8 cellular contexts compared by ENCODE assay signal in the genomic region with DNA sequence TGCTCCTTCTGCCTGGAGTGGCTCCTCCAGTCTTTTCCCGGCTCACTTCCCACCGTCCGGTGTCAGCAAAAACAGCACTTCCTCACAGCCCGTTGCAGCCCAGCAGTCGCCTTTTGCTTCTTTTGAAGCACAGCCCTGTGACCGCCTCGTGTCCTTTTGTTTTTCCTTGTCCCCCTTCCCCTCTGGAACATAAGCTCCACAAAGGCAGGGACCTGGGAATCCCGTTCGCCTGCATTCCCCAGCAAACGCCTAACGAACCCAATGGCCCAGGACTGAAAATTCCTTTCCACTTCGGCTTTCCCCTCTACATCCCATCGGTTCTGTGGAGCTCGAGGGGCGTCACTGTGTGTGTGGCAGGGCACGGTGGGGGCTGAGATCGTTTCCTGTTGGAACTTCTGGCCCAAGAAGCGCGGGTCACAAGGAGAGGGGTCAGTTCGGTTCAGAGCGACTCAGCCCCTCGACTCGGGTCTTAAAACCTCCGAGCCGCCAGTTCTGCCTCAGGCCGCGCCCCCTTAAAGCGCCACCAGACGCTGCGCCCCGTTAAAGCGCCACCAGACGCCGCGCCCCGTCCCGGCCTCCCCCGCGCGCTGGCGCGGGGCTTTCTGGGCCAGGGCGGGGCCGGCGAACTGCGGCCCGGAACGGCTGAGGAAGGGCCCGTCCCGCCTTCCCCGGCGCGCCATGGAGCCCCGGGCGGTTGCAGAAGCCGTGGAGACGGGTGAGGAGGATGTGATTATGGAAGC. TPM values are rescaled to one million over a fixed set of nuclear protein-coding genes. Genes with fewer than 3 reads are reported as not detected.
A peak's percentile ranks its signal among the peaks of the same experiment; 100 is the strongest.
DNase-seq lines count a peak whose midpoint lies in the region; ATAC-seq and TF ChIP-seq lines count a peak whose summit lies in the region.

No MANE protein-coding gene starts in this region.

- intact Hi-C loops in Right ventricle myocardium superior (cut with DNase I): loop anchor here (10.0 kb wide), 1 partner anchor 306 kb away; no protein-coding TSS in a partner anchor
- intact Hi-C loops in ovary (cut with DNase I): loop anchor here (5.0 to 10.0 kb wide), 3 partner anchors 96 to 304 kb away; a partner anchor contains a TSS

- H3K4me1 Mint-ChIP-seq in activated naive CD8-positive, alpha-beta T cell treated with anti-CD3 and anti-CD28 coated beads, Interleukin-2, amount 10 ng/mL, durations not matched to agents 7 days and 5 days: peaks cover 34% of the 10 kb centered on the region

- H3K4me1 ChIP-seq in ovary (ENCODE audit: insufficient read depth) (peaks cover 19% of the 10 kb centered on the region), thymus (ENCODE audit: control insufficient read depth, insufficient read depth, low read length) (peaks cover 24% of the 10 kb centered on the region)

- H3F3A ChIP-seq in SU-DHL-6 (ENCODE audit: insufficient read depth): peaks cover 9% of the 10 kb centered on the region

- H3K9ac ChIP-seq in SU-DHL-6 (ENCODE audit: low read length): peak overlapping the region; percentile 80

- ATAC-seq in GM21423 (IDR thresholded peaks at IDR 0.05; ENCODE audit: unreplicated experiment) (peak; percentile 37), Right ventricle myocardium superior (ENCODE audit: poor library complexity) (peak; percentile 82)
- peak; percentile 64 for ATAC-seq in activated naive CD8-positive, alpha-beta T cell treated with anti-CD3 and anti-CD28 coated beads, Interleukin-2, amount 10 ng/mL, durations not matched to agents 7 days and 5 days (ENCODE audit: low read depth)

- H3K79me2 ChIP-seq in SU-DHL-6 (ENCODE audit: insufficient read depth, low read length): peaks cover 30% of the 10 kb centered on the region

- H3K36me3 Mint-ChIP-seq in activated naive CD8-positive, alpha-beta T cell treated with anti-CD3 and anti-CD28 coated beads, Interleukin-2, amount 10 ng/mL, durations not matched to agents 7 days and 5 days: peaks cover 10% of the 10 kb centered on the region

- H3K36me3 ChIP-seq in SU-DHL-6 (ENCODE audit: low read length): no peaks in the 10 kb centered on the region
- H3K36me3 ChIP-seq in ovary: no peaks in the 10 kb centered on the region
- peaks cover 60% of the 10 kb centered on the region for H3K36me3 ChIP-seq in thymus (ENCODE audit: control insufficient read depth, insufficient read depth)

- peak overlapping the region; percentile 21 for H2AFZ ChIP-seq in SU-DHL-6 (ENCODE audit: low read depth, low read length, severe bottlenecking)

- H4K20me1 ChIP-seq in SU-DHL-6 (ENCODE audit: low read depth, low read length): no peaks in the 10 kb centered on the region; the same call in 1 of the 2 replicates

- H3K4me2 ChIP-seq in SU-DHL-6 (ENCODE audit: low read depth, low read length, poor library complexity, severe bottlenecking): peak overlapping the region; percentile 69

- peak overlapping the region; percentile 89 for H3K4me3 Mint-ChIP-seq in activated naive CD8-positive, alpha-beta T cell treated with anti-CD3 and anti-CD28 coated beads, Interleukin-2, amount 10 ng/mL, durations not matched to agents 7 days and 5 days

- TF ChIP-seq CTCF in SU-DHL-6 (IDR thresholded peaks at IDR 0.05; ENCODE audit: insufficient read depth, low read length, poor library complexity, severe bottlenecking) (no peak), ovary (IDR thresholded peaks at IDR 0.05) (no peak)

- no peaks in the 10 kb centered on the region for H3K9me2 ChIP-seq in SU-DHL-6 (replicated peaks; ENCODE audit: insufficient read depth, low read length)

- H3K27ac ChIP-seq in SU-DHL-6 (ENCODE audit: low read depth, low read length) (peak overlapping the region; percentile 94), ovary (peak overlapping the region; percentile 75 to 98), thymus (ENCODE audit: low read depth) (peak overlapping the region; percentile 99)

- peak; percentile 87 for TF ChIP-seq POLR2A in ovary (IDR thresholded peaks at IDR 0.05)

- TF ChIP-seq EP300 in ovary (IDR thresholded peaks at IDR 0.05): no peak

- POLR2A ChIA-PET in activated naive CD8-positive, alpha-beta T cell treated with anti-CD3 and anti-CD28 coated beads, Interleukin-2, amount 10 ng/mL, durations not matched to agents 7 days and 5 days (lab: Charles Lee): interaction anchor here (0.7 to 4.4 kb wide), 13 partner anchors 11 to 208 kb away, joined by 3 to 44 read pairs (median 6); a partner anchor contains a TSS

- 0 to 1% (median 0%) methylated on average over 51 to 57 of the region's 57 CpGs for WGBS in ovary, 3 donors
- WGBS in thymus: under 1% methylated on average over 57 of the region's 57 CpGs

- H3K27me3 ChIP-seq in SU-DHL-6 (ENCODE audit: low read length): no peaks in the 10 kb centered on the region
- H3K27me3 ChIP-seq in ovary: no peaks in the 10 kb centered on the region
- H3K27me3 ChIP-seq in thymus (ENCODE audit: control insufficient read depth, insufficient read depth): no peaks in the 10 kb centered on the region

- no peaks in the 10 kb centered on the region for H3K27me3 Mint-ChIP-seq in activated naive CD8-positive, alpha-beta T cell treated with anti-CD3 and anti-CD28 coated beads, Interleukin-2, amount 10 ng/mL, durations not matched to agents 7 days and 5 days

- DNase-seq in CD1c-positive myeloid dendritic cell (ENCODE audit: extremely low spot score) (peak; percentile 93), M059J (ENCODE audit: low read depth) (peak; percentile 80), Right ventricle myocardium superior (peak; percentile 90), ovary (peak; percentile 70 to 87 (median 79))
- DNase-seq in activated naive CD8-positive, alpha-beta T cell treated with anti-CD3 and anti-CD28 coated beads, Interleukin-2, amount 10 ng/mL, durations not matched to agents 7 days and 5 days: peak; percentile 91

- H3K27ac Mint-ChIP-seq in activated naive CD8-positive, alpha-beta T cell treated with anti-CD3 and anti-CD28 coated beads, Interleukin-2, amount 10 ng/mL, durations not matched to agents 7 days and 5 days: peak overlapping the region; percentile 96

- no peaks in the 10 kb centered on the region for H3K9me3 ChIP-seq in SU-DHL-6 (ENCODE audit: insufficient read depth, low read length)
- no peaks in the 10 kb centered on the region for H3K9me3 ChIP-seq in ovary
- no peaks in the 10 kb centered on the region for H3K9me3 ChIP-seq in thymus (ENCODE audit: control insufficient read depth)

- H3K4me3 ChIP-seq in SU-DHL-6 (ENCODE audit: insufficient read depth, low read length, poor library complexity, severe bottlenecking) (peak overlapping the region; percentile 74), ovary (peak overlapping the region; percentile 78), thymus (ENCODE audit: low read length) (peak overlapping the region; percentile 87)

- H3K9me3 Mint-ChIP-seq in activated naive CD8-positive, alpha-beta T cell treated with anti-CD3 and anti-CD28 coated beads, Interleukin-2, amount 10 ng/mL, durations not matched to agents 7 days and 5 days: no peaks in the 10 kb centered on the region

RNA-seq across cellular contexts. Expression of a gene that starts 0.8 kb away (rescaled TPM):
- 171 and 178 TPM in 2 replicates for total RNA-seq in M059J (2014; rRNA removed; shearing (Covaris generic))
- total RNA-seq in activated naive CD8-positive, alpha-beta T cell treated with anti-CD3 and anti-CD28 coated beads, Interleukin-2, amount 10 ng/mL, durations not matched to agents 7 days and 5 days: 100 to 1,000 TPM; 102 to 111 TPM
- total RNA-seq in Right ventricle myocardium superior: 51.9 TPM
- total RNA-seq in ovary: 100 to 1,000 TPM in 1 of 7 donors, 10 to 100 TPM in 6; 53.4 to 119 (median 87.4) TPM
- 10 to 100 TPM; 33.6 to 56.4 TPM for polyA plus RNA-seq in ovary
- 54.7 TPM for polyA plus RNA-seq in thymus

RNA-seq across cellular contexts. Expression of a gene that starts 1.1 kb away (rescaled TPM):
- 28.9 and 30.5 TPM in 2 replicates for total RNA-seq in M059J (2014; rRNA removed; shearing (Covaris generic))
- 10 to 100 TPM; 56.9 to 61.9 TPM for total RNA-seq in activated naive CD8-positive, alpha-beta T cell treated with anti-CD3 and anti-CD28 coated beads, Interleukin-2, amount 10 ng/mL, durations not matched to agents 7 days and 5 days
- 20.0 TPM for total RNA-seq in Right ventricle myocardium superior
- 10 to 100 TPM; 24.6 to 76.6 (median 65.5) TPM for total RNA-seq in ovary
- 10 to 100 TPM; 38.9 to 51.6 TPM for polyA plus RNA-seq in ovary
- 27.7 TPM for polyA plus RNA-seq in thymus

RNA-seq across cellular contexts. Expression of a gene that starts 15.5 kb away (rescaled TPM):
- not detected in 2 replicates for total RNA-seq in M059J (2014; rRNA removed; shearing (Covaris generic))
- total RNA-seq in activated naive CD8-positive, alpha-beta T cell treated with anti-CD3 and anti-CD28 coated beads, Interleukin-2, amount 10 ng/mL, durations not matched to agents 7 days and 5 days: not detected
- total RNA-seq in Right ventricle myocardium superior (not detected), ovary (not detected)
- polyA plus RNA-seq in ovary (not detected), thymus (0.34 TPM)

RNA-seq across cellular contexts. Expression of a gene that starts 27.8 kb away (rescaled TPM):
- 10.8 and 12.5 TPM in 2 replicates for total RNA-seq in M059J (2014; rRNA removed; shearing (Covaris generic))
- total RNA-seq in activated naive CD8-positive, alpha-beta T cell treated with anti-CD3 and anti-CD28 coated beads, Interleukin-2, amount 10 ng/mL, durations not matched to agents 7 days and 5 days: 10 to 100 TPM; 24.3 to 25.2 TPM
- total RNA-seq in Right ventricle myocardium superior (42.6 TPM), ovary (10 to 100 TPM; 11.1 to 24.4 (median 22.7) TPM)
- polyA plus RNA-seq in ovary (10 to 100 TPM; 17.4 to 21.5 TPM), thymus (38.3 TPM)

RNA-seq across cellular contexts. Expression of a gene that starts 28.4 kb away (rescaled TPM):
- total RNA-seq in M059J (2014; rRNA removed; shearing (Covaris generic)): 162 and 239 TPM in 2 replicates
- 100 to 1,000 TPM; 130 to 131 TPM for total RNA-seq in activated naive CD8-positive, alpha-beta T cell treated with anti-CD3 and anti-CD28 coated beads, Interleukin-2, amount 10 ng/mL, durations not matched to agents 7 days and 5 days
- 93.4 TPM for total RNA-seq in Right ventricle myocardium superior
- 10 to 100 TPM; 66.2 to 80.1 (median 75.8) TPM for total RNA-seq in ovary
- polyA plus RNA-seq in ovary: 10 to 100 TPM; 74.9 to 88.9 TPM
- polyA plus RNA-seq in thymus: 192 TPM

Comparison
In these comparisons a context has a peak if more than half of its experiments do, and no peak if none do; other contexts are left out.
1. Peak in every context shown above with its lines: DNase-seq, ATAC-seq, H3K4me3 ChIP-seq and H3K27ac ChIP-seq.